Comparison of ENCODE assay signal across 11 cellular contexts in genomic region chr19:40740747-40741146, GRCh38. TPM values are rescaled to one million over a fixed set of nuclear protein-coding genes. Genes with fewer than 3 reads are reported as not detected.
DNase-seq lines count a peak whose midpoint lies in the region; ATAC-seq and TF ChIP-seq lines count a peak whose summit lies in the region.
"Had no signal": no experiment of that assay in that cellular context is flagged by ENCODE, and none has a peak within 500 bp of the region (broad histone marks: within the 10 kb centered on the region; RNA-seq: fewer than 3 reads in every experiment).

No MANE protein-coding gene starts in this region.

- H3K27ac ChIP-seq in SK-N-SH (ENCODE audit: low read depth in 2 of 2, low read length in 1 of 2): no peak overlapping the region
- H3K27ac ChIP-seq in transverse colon: peak overlapping the region; percentile 24 to 52 (median 42)
- H3K27ac ChIP-seq: neutrophil had no signal

- no peaks in the 10 kb centered on the region for H4K20me1 ChIP-seq in SK-N-SH (ENCODE audit: insufficient read depth)

- no peak overlapping the region for H3K9ac ChIP-seq in SK-N-SH

- TF ChIP-seq CTCF in SK-N-SH (IDR thresholded peaks at IDR 0.05) (no peak), fibroblast of mammary gland (conservative IDR thresholded peaks at IDR 0.05; ENCODE audit: control insufficient read depth, insufficient read depth, low read depth, low read length) (no peak), mucosa of descending colon (IDR thresholded peaks at IDR 0.05) (no peak), transverse colon (IDR thresholded peaks at IDR 0.05) (no peak)

- H3F3A ChIP-seq in SK-N-SH (replicated peaks; ENCODE audit: insufficient read depth): no peaks in the 10 kb centered on the region

- H3K27me3 ChIP-seq in SK-N-SH (ENCODE audit: insufficient read depth) (no peaks in the 10 kb centered on the region), transverse colon (no peaks in the 10 kb centered on the region)
- H3K27me3 ChIP-seq: neutrophil had no signal

- TF ChIP-seq RAD21 in SK-N-SH (IDR thresholded peaks at IDR 0.05; ENCODE audit: low read length): no peak

- H3K9me3 ChIP-seq in SK-N-SH (no peaks in the 10 kb centered on the region), mucosa of descending colon (no peaks in the 10 kb centered on the region), transverse colon (no peaks in the 10 kb centered on the region)
- H3K9me3 ChIP-seq: neutrophil had no signal

- H3K4me1 ChIP-seq in SK-N-SH (ENCODE audit: control insufficient read depth in 1 of 2, insufficient read depth in 2 of 2, low read depth in 1 of 2, low read length in 1 of 2): 0 out of 4 replicates have a peak, but pooled peaks cover 0 to 4% of the 10 kb centered on the region in 2 experiments
- H3K4me1 ChIP-seq in mucosa of descending colon (ENCODE audit: low read depth): peaks cover 1% of the 10 kb centered on the region
- peaks cover 0 to 10% (median 2%) of the 10 kb centered on the region in 4 donors for H3K4me1 ChIP-seq in transverse colon

- intact Hi-C loops in mucosa of descending colon (cut with DNase I, micrococcal nuclease): no loop called here
- intact Hi-C loops in transverse colon (cut with DNase I; ENCODE audit: low total_unique reads): loop anchor here (10.0 kb wide), 1 partner anchor 746 kb away; the partner anchor contains the start of gene ZNF546

- no peak for TF ChIP-seq POLR2A in transverse colon (IDR thresholded peaks at IDR 0.05)

- ATAC-seq in SK-N-SH treated with all-trans-retinoic acid at 6 μM for 48 hours (peak; percentile 9; the same call in 2 of the 3 replicates), mucosa of descending colon (peak; percentile 3), GM21367 (IDR thresholded peaks at IDR 0.05; ENCODE audit: unreplicated experiment) (no peak)

- no peaks in the 10 kb centered on the region for H3K9me2 ChIP-seq in SK-N-SH

- no peak overlapping the region for H2AFZ ChIP-seq in SK-N-SH (ENCODE audit: low read depth)

- TF ChIP-seq EP300 in SK-N-SH (IDR thresholded peaks at IDR 0.05; ENCODE audit: borderline replicate concordance in 1 of 2, low read depth in 1 of 2, low read length in 1 of 2) (no peak), transverse colon (IDR thresholded peaks at IDR 0.05; ENCODE audit: low read depth) (no peak)

- H3K4me3 ChIP-seq in SK-N-SH (ENCODE audit: low read depth in 2 of 2, low read length in 1 of 2): no peak overlapping the region
- H3K4me3 ChIP-seq in fibroblast of mammary gland (ENCODE audit: control insufficient read depth, low read depth, low read length): no peak overlapping the region
- no peak overlapping the region for H3K4me3 ChIP-seq in mucosa of descending colon
- no peak overlapping the region for H3K4me3 ChIP-seq in transverse colon

- whole genome bisulfite sequencing in SK-N-SH (ENCODE audit: low lambda C conversion rate): 91% methylated on average over 6 of the region's 6 CpGs
- 59% methylated on average over 6 of the region's 6 CpGs; no CpG with 5 or more reads in 1 of the 2 donors for WGBS in transverse colon (ENCODE audit: low coverage in 1 of 2), 2 donors

- H3K79me2 ChIP-seq in SK-N-SH (ENCODE audit: insufficient read depth): no peaks in the 10 kb centered on the region

- POLR2A ChIA-PET in SK-N-SH (lab: Yijun Ruan, JAX): interaction anchor here (1.3 kb wide), 1 partner anchor 10 kb away, joined by 3 read pairs; no protein-coding TSS in a partner anchor

- H3K4me2 ChIP-seq in SK-N-SH: no peak overlapping the region

- in situ Hi-C loops in transverse colon (cut with MboI; ENCODE audit: low pct_ligation_motif_present in 1 of 4, low pct_unique_long_range_greater_than_20kb in 1 of 4, low sequenced_read_pairs in 3 of 4): no loop called here

- CTCF ChIA-PET in SK-N-SH (lab: Yijun Ruan, JAX): interaction anchor here (0.8 kb wide), 1 partner anchor 79 kb away, joined by 3 read pairs; no protein-coding TSS in a partner anchor

- H3K36me3 ChIP-seq in SK-N-SH (replicated peaks in 1 of 2; ENCODE audit: control insufficient read depth in 1 of 2, insufficient read depth in 2 of 2, low read length in 1 of 2): peaks cover 9% of the 10 kb centered on the region in 2 experiments
- no peaks in the 10 kb centered on the region for H3K36me3 ChIP-seq in mucosa of descending colon (ENCODE audit: low read depth)
- peaks cover 0 to 20% (median 5%) of the 10 kb centered on the region in 4 donors for H3K36me3 ChIP-seq in transverse colon

- DNase-seq in SK-N-SH (no peak), fibroblast of mammary gland (ENCODE audit: low read depth) (peak; percentile 81), mucosa of descending colon (no peak), transverse colon (no peak), D341Med (ENCODE audit: low spot score) (no peak), SK-N-DZ (ENCODE audit: low spot score) (no peak)
- DNase-seq: activated CD4-positive, alpha-beta T cell treated with anti-CD3 and anti-CD28 coated beads, Interleukin-2, amount 50 U/mL, for 1 hour; RPMI8226 had no signal

TF ChIP-seq in SK-N-SH treated with all-trans-retinoic acid at 6 μM for 48 hours, 23 proteins besides CTCF, POLR2A, EP300 and RAD21 (continues in another document):
- no peak for TF ChIP-seq PATZ1 (CRISPR knock-in tag; IDR thresholded peaks at IDR 0.05; ENCODE audit: borderline replicate concordance)
- TF ChIP-seq ZFP3 (CRISPR knock-in tag; IDR thresholded peaks at IDR 0.05): no peak

TF ChIP-seq in SK-N-SH, 30 proteins besides CTCF, POLR2A, EP300 and RAD21:
- no peak for TF ChIP-seq SMC3 (IDR thresholded peaks at IDR 0.05; ENCODE audit: low read depth, low read length)
- TF ChIP-seq MAX (IDR thresholded peaks at IDR 0.05; ENCODE audit: low read depth): no peak
- no peak for TF ChIP-seq ZBTB33 (IDR thresholded peaks at IDR 0.05; ENCODE audit: borderline replicate concordance, low read depth)
- no peak for TF ChIP-seq RCOR1 (IDR thresholded peaks at IDR 0.05; ENCODE audit: low read length)
- no peak for TF ChIP-seq MXI1 (IDR thresholded peaks at IDR 0.05; ENCODE audit: low read depth, low read length)
- no peak for TF ChIP-seq CHD2 (IDR thresholded peaks at IDR 0.05; ENCODE audit: low read length, partially characterized antibody)
- TF ChIP-seq TCF12 (IDR thresholded peaks at IDR 0.05): no peak

RNA-seq across cellular contexts. Expression of gene ACTMAP, which starts 9.5 kb away (rescaled TPM):
- 4.5 and 6.4 TPM in 2 replicates for polyA plus RNA-seq in SK-N-SH (2012; rRNA removed)
- 3.1 and 3.7 TPM in 2 replicates for polyA plus RNA-seq in SK-N-SH (2012; cell fraction: cytosol; rRNA removed)
- polyA plus RNA-seq in SK-N-SH (2012; cell fraction: nucleus; rRNA removed): 12.9 and 13.9 TPM in 2 replicates
- total RNA-seq in mucosa of descending colon (10 to 100 TPM; 10.9 to 16.7 (median 13.8) TPM), transverse colon (10 to 100 TPM in 2 of 4 donors, 1 to 10 TPM in 2; 8.3 to 29.1 (median 12.1) TPM)
- 1.7 and 1.8 TPM in 2 replicates for polyA plus RNA-seq in SK-N-DZ (2014; cell fraction: cytosol; rRNA removed)
- 2.6 and 9.5 TPM in 2 replicates for polyA plus RNA-seq in SK-N-DZ (2014; cell fraction: nucleus; rRNA removed)

RNA-seq across cellular contexts. Expression of gene SNRPA, which starts 10.3 kb away (rescaled TPM):
- 69.5 and 121 TPM in 2 replicates for polyA plus RNA-seq in SK-N-SH (2012; rRNA removed)
- 64.4 and 91.0 TPM in 2 replicates for polyA plus RNA-seq in SK-N-SH (2012; cell fraction: cytosol; rRNA removed)
- 274 and 286 TPM in 2 replicates for polyA plus RNA-seq in SK-N-SH (2012; cell fraction: nucleus; rRNA removed)
- total RNA-seq in mucosa of descending colon (10 to 100 TPM; 54.0 to 81.7 (median 59.9) TPM), transverse colon (10 to 100 TPM; 45.1 to 85.3 (median 65.6) TPM)
- polyA plus RNA-seq in SK-N-DZ (2014; cell fraction: cytosol; rRNA removed): 163 TPM in 2 replicates
- 165 and 289 TPM in 2 replicates for polyA plus RNA-seq in SK-N-DZ (2014; cell fraction: nucleus; rRNA removed)

RNA-seq across cellular contexts. Expression of gene ITPKC, which starts 23.8 kb away (rescaled TPM):
- 6.3 and 7.4 TPM in 2 replicates for polyA plus RNA-seq in SK-N-SH (2012; rRNA removed)
- 4.2 and 5.7 TPM in 2 replicates for polyA plus RNA-seq in SK-N-SH (2012; cell fraction: cytosol; rRNA removed)
- 11.9 and 12.2 TPM in 2 replicates for polyA plus RNA-seq in SK-N-SH (2012; cell fraction: nucleus; rRNA removed)
- total RNA-seq in mucosa of descending colon: 10 to 100 TPM; 22.1 to 26.1 (median 23.2) TPM
- 10 to 100 TPM; 14.7 to 56.1 (median 33.8) TPM for total RNA-seq in transverse colon
- polyA plus RNA-seq in SK-N-DZ (2014; cell fraction: cytosol; rRNA removed): 5.7 and 5.9 TPM in 2 replicates
- 5.1 and 5.7 TPM in 2 replicates for polyA plus RNA-seq in SK-N-DZ (2014; cell fraction: nucleus; rRNA removed)

RNA-seq across cellular contexts. Expression of gene COQ8B, which starts 24.1 kb away (rescaled TPM):
- polyA plus RNA-seq in SK-N-SH (2012; rRNA removed): 41.9 and 43.8 TPM in 2 replicates
- polyA plus RNA-seq in SK-N-SH (2012; cell fraction: cytosol; rRNA removed): 15.9 and 22.5 TPM in 2 replicates
- 115 and 123 TPM in 2 replicates for polyA plus RNA-seq in SK-N-SH (2012; cell fraction: nucleus; rRNA removed)
- total RNA-seq in mucosa of descending colon: 10 to 100 TPM; 29.9 to 49.2 (median 39.3) TPM
- total RNA-seq in transverse colon: 10 to 100 TPM; 15.3 to 41.2 (median 36.5) TPM
- polyA plus RNA-seq in SK-N-DZ (2014; cell fraction: cytosol; rRNA removed): 44.2 and 50.1 TPM in 2 replicates
- polyA plus RNA-seq in SK-N-DZ (2014; cell fraction: nucleus; rRNA removed): 60.6 and 62.4 TPM in 2 replicates

RNA-seq across cellular contexts. Expression of gene MIA, which starts 34.6 kb away (rescaled TPM):
- 0.47 TPM in 1 of 2 replicates, not detected in the other for polyA plus RNA-seq in SK-N-SH (2012; rRNA removed)
- 0.38 TPM in 1 of 2 replicates, not detected in the other for polyA plus RNA-seq in SK-N-SH (2012; cell fraction: cytosol; rRNA removed)
- polyA plus RNA-seq in SK-N-SH (2012; cell fraction: nucleus; rRNA removed): 0.22 and 0.50 TPM in 2 replicates
- total RNA-seq in mucosa of descending colon: 1 to 10 TPM; 1.4 to 8.6 (median 2.5) TPM
- total RNA-seq in transverse colon: 10 to 100 TPM in 1 of 4 donors, 1 to 10 TPM in 1, not detected in 2; 5.7 to 23.3 TPM
- not detected in 2 replicates for polyA plus RNA-seq in SK-N-DZ (2014; cell fraction: cytosol; rRNA removed)
- 3.9 TPM in 1 of 2 replicates, not detected in the other for polyA plus RNA-seq in SK-N-DZ (2014; cell fraction: nucleus; rRNA removed)

Comparison
In these comparisons a context has a peak if more than half of its experiments do, and no peak if none do; other contexts are left out.
1. H3K27ac ChIP-seq: peak in transverse colon (4 of 4); none in SK-N-SH (0 of 2).